15 cellular contexts compared by ENCODE assay signal in the genomic region with DNA sequence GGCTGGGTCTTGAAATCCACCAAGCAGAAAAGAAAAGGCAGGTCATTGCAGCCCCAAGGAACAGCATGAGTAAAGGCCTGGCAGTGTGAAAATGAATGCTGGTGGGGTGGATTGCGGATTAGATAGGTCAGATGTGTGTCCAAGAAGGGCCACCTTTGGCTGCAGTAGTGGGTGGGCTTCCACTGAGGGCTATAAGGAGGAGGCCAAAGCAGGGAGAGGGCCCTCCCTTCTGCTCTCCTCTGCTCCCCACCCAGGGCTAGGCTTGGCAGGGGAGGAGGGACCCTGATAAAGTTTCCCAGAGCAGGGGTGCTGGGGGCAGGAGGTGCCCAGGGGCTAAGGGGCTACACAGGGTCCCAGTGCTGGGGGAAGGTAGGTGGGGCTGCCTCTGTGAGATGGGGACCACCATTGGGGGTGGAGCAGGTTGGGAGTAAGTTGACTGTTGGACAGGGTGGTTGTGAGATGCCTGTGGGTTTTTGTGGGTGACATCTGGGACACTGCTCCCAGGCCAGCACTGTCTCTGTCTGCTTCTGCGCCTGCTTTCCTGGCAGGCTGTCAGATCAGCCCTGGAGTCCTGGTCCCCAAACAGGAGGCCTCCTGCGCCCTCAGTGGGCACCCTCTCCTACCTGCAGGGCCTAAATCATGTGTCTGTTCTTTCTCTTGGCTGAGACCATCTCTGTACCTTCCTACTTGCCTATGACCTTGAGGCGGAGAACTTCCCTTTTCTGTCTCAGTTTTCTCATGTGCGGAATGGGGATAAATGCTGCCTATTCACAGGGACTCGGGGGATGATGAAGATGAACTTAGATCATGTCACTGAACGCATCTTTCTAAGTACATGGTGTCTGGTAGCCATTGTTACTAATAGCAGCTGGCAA. TPM values are rescaled to one million over a fixed set of nuclear protein-coding genes. Genes with fewer than 3 reads are reported as not detected.
DNase-seq lines count a peak whose midpoint lies in the region; ATAC-seq, FAIRE-seq and TF ChIP-seq lines count a peak whose summit lies in the region.
"Had no signal": no experiment of that assay in that cellular context is flagged by ENCODE, and none has a peak within 500 bp of the region (broad histone marks: within the 10 kb centered on the region; RNA-seq: fewer than 3 reads in every experiment).

No MANE protein-coding gene starts in this region.

- H3K27ac ChIP-seq in ACC112 (ENCODE audit: low read depth, low read length) (no peak overlapping the region), GM23248 (no peak overlapping the region), esophagus (ENCODE audit: low read depth in 2 of 2, low read length in 1 of 2) (no peak overlapping the region), gastrocnemius medialis (no peak overlapping the region)
- H3K27ac ChIP-seq: thyroid gland had no signal

- H3K9me3 ChIP-seq in GM23248 (ENCODE audit: low read depth) (no peaks in the 10 kb centered on the region), esophagus (ENCODE audit: control insufficient read depth in 2 of 2, insufficient read depth in 1 of 2, low read depth in 1 of 2, low read length in 1 of 2) (no peaks in the 10 kb centered on the region), gastrocnemius medialis (no peaks in the 10 kb centered on the region)
- H3K9me3 ChIP-seq: heart right ventricle, thyroid gland had no signal

- H3K9me3 Mint-ChIP-seq in neural crest cell, result no peaks in the 10 kb centered on the region
- H3K9me3 Mint-ChIP-seq: activated naive CD4-positive, alpha-beta T cell treated with anti-CD3 and anti-CD28 coated beads, Interleukin-2, amount 10 ng/mL, durations not matched to agents 7 days and 5 days had no signal

- H4K20me1 ChIP-seq in GM23248 (ENCODE audit: insufficient read depth), result no peaks in the 10 kb centered on the region

- peaks cover 22% of the 10 kb centered on the region for H3F3A ChIP-seq in GM23248 (ENCODE audit: insufficient read depth)

- H3K4me2 ChIP-seq in GM23248 (ENCODE audit: unreplicated experiment), result peak overlapping the region; percentile 96

- H3K27ac Mint-ChIP-seq in neural crest cell (ENCODE audit: unreplicated experiment), result no peak overlapping the region
- H3K27ac Mint-ChIP-seq: activated naive CD4-positive, alpha-beta T cell treated with anti-CD3 and anti-CD28 coated beads, Interleukin-2, amount 10 ng/mL, durations not matched to agents 7 days and 5 days had no signal

- peaks cover 36% of the 10 kb centered on the region for H3K79me2 ChIP-seq in ACC112 (ENCODE audit: control insufficient read depth, insufficient read depth, low read length, unreplicated experiment)
- H3K79me2 ChIP-seq in GM23248 (ENCODE audit: insufficient read depth), result peaks cover 50% of the 10 kb centered on the region

- no peak for TF ChIP-seq CTCF in neural crest cell (conservative IDR thresholded peaks at IDR 0.05)
- no peak for TF ChIP-seq CTCF in gastrocnemius medialis (IDR thresholded peaks at IDR 0.05 in 4 of 5, conservative IDR thresholded peaks at IDR 0.05 in 1 of 5)

- H3K27me3 ChIP-seq in ACC112 (ENCODE audit: insufficient read depth, low read length) (no peaks in the 10 kb centered on the region), GM23248 (replicated peaks; ENCODE audit: insufficient read depth) (no peaks in the 10 kb centered on the region), esophagus (ENCODE audit: control insufficient read depth in 1 of 2, insufficient read depth in 2 of 2, low read length in 2 of 2) (no peaks in the 10 kb centered on the region), gastrocnemius medialis (no peaks in the 10 kb centered on the region)
- H3K27me3 ChIP-seq: heart right ventricle, thyroid gland had no signal

- 84 to 92% methylated on average over 7 of the region's 7 CpGs for WGBS in GM23248 (ENCODE audit: low coverage in 1 of 2, low lambda C conversion rate in 2 of 2, missing lambda C conversion rate in 2 of 2), 2 experiments
- WGBS in esophagus, 2 donors, result 77 to 88% methylated on average over 7 of the region's 7 CpGs

- DNase-seq in GM23248, result no peak
- no peak for DNase-seq in neural crest cell (ENCODE audit: low read depth, low spot score)
- DNase-seq in gastrocnemius medialis, result no peak
- DNase-seq in GM19239 (ENCODE audit: insufficient read length, low spot score), result no peak
- no peak for DNase-seq in OCI-M2 (lab: John Stamatoyannopoulos, UW; ENCODE audit: unreplicated experiment)
- DNase-seq in H54 (ENCODE audit: insufficient read length, low spot score), result no peak
- DNase-seq: activated naive CD4-positive, alpha-beta T cell treated with anti-CD3 and anti-CD28 coated beads, Interleukin-2, amount 10 ng/mL, durations not matched to agents 7 days and 5 days; heart right ventricle; NCI-H2171; SIG-M5; thyroid gland had no signal

- H3K36me3 Mint-ChIP-seq in neural crest cell (ENCODE audit: low read depth), result no peaks in the 10 kb centered on the region
- H3K36me3 Mint-ChIP-seq: activated naive CD4-positive, alpha-beta T cell treated with anti-CD3 and anti-CD28 coated beads, Interleukin-2, amount 10 ng/mL, durations not matched to agents 7 days and 5 days had no signal

- peaks cover 46% of the 10 kb centered on the region for H3K4me1 Mint-ChIP-seq in neural crest cell

- no peaks in the 10 kb centered on the region for H3K9me2 ChIP-seq in GM23248 (ENCODE audit: insufficient read depth)

- ATAC-seq in gastrocnemius medialis, result no peak
- ATAC-seq: GM12878, heart right ventricle had no signal

- no peaks in the 10 kb centered on the region for H3K27me3 Mint-ChIP-seq in neural crest cell (ENCODE audit: low read depth)

- FAIRE-seq in GM19239 (lab: Jason Lieb, UNC) (no peak), H54 (lab: Jason Lieb, UNC) (no peak)
- FAIRE-seq: GM12878 had no signal

- H3K4me3 ChIP-seq in ACC112 (ENCODE audit: low read depth, low read length), result peak overlapping the region; percentile 90
- no peak overlapping the region for H3K4me3 ChIP-seq in GM23248
- H3K4me3 ChIP-seq in esophagus (ENCODE audit: low read depth in 1 of 2, low read length in 2 of 2), result peak overlapping the region; percentile 60
- no peak overlapping the region for H3K4me3 ChIP-seq in gastrocnemius medialis
- H3K4me3 ChIP-seq: GM12878, thyroid gland had no signal

- intact Hi-C loops in gastrocnemius medialis (cut with DNase I; ENCODE audit: low total_unique reads), result no loop called here

- peak overlapping the region; percentile 90 for H3K4me3 Mint-ChIP-seq in neural crest cell

- H2AFZ ChIP-seq in ACC112 (ENCODE audit: low read length, unreplicated experiment), result no peak overlapping the region
- no peak overlapping the region for H2AFZ ChIP-seq in GM23248

- 0 out of 2 replicates have a peak overlapping the region, but pooled peaks have one; percentile 88 for H3K9ac ChIP-seq in GM23248

- H3K4me1 ChIP-seq in ACC112 (ENCODE audit: control insufficient read depth, insufficient read depth, low read length, unreplicated experiment) (peaks cover 34% of the 10 kb centered on the region), GM23248 (ENCODE audit: insufficient read depth) (peaks cover 32% of the 10 kb centered on the region), esophagus (ENCODE audit: control insufficient read depth in 2 of 2, insufficient read depth in 2 of 2, low read length in 1 of 2) (peaks cover 8 to 21% of the 10 kb centered on the region in 2 donors), gastrocnemius medialis (peaks cover 12 to 29% of the 10 kb centered on the region in 2 donors)

- H3K36me3 ChIP-seq in ACC112 (ENCODE audit: insufficient read depth, low read length) (no peaks in the 10 kb centered on the region), GM23248 (ENCODE audit: low read depth) (no peaks in the 10 kb centered on the region), esophagus (ENCODE audit: control insufficient read depth in 2 of 2, insufficient read depth in 2 of 2, low read length in 1 of 2) (no peaks in the 10 kb centered on the region), gastrocnemius medialis (no peaks in the 10 kb centered on the region)
- H3K36me3 ChIP-seq: heart right ventricle, thyroid gland had no signal

- TF ChIP-seq POLR2A in gastrocnemius medialis (IDR thresholded peaks at IDR 0.05) (no peak), H54 (IDR thresholded peaks at IDR 0.05; ENCODE audit: low read depth, low read length) (no peak)

- in situ Hi-C loops in GM23248 (cut with MboI) (no loop called here), gastrocnemius medialis (cut with MboI; ENCODE audit: low sequenced_read_pairs in 4 of 4) (no loop called here)

RNA-seq across cellular contexts. Expression of a gene that starts 1.9 kb away (rescaled TPM):
- 22.4 and 27.7 TPM in 2 replicates for total RNA-seq in GM23248 (2014; rRNA removed; shearing (Covaris generic))
- polyA plus RNA-seq in GM23248 (2016; fragmentation: Nextera tagmentation; extraction: Ambion mirVana), result 17.8 and 18.3 TPM in 2 replicates
- polyA plus RNA-seq in esophagus, result 10 to 100 TPM; 26.6 to 27.8 TPM
- 25.8 and 26.2 TPM in 2 replicates for total RNA-seq in neural crest cell
- 10 to 100 TPM in 1 of 4 donors, 1 to 10 TPM in 1, under 1 TPM in 2; 0.58 to 12.4 (median 1.5) TPM for total RNA-seq in gastrocnemius medialis

RNA-seq across cellular contexts. Expression of a gene that starts 33.9 kb away (rescaled TPM):
- not detected in 2 replicates for total RNA-seq in GM23248 (2014; rRNA removed; shearing (Covaris generic))
- polyA plus RNA-seq in GM23248 (2016; fragmentation: Nextera tagmentation; extraction: Ambion mirVana) (not detected in 2 replicates), esophagus (under 1 TPM; 0.33 to 0.98 TPM)
- total RNA-seq in neural crest cell (1.4 TPM in 1 of 2 replicates, not detected in the other), gastrocnemius medialis (not detected)
- total RNA-seq: GM12878 had no signal
- polyA plus RNA-seq: GM12878, heart right ventricle had no signal

RNA-seq across cellular contexts. Expression of a gene that starts 34.5 kb away (rescaled TPM):
- total RNA-seq in GM23248 (2014; rRNA removed; shearing (Covaris generic)), result not detected in 2 replicates
- polyA plus RNA-seq in GM23248 (2016; fragmentation: Nextera tagmentation; extraction: Ambion mirVana), result not detected in 2 replicates
- polyA plus RNA-seq in esophagus, result 1 to 10 TPM; 2.4 to 4.8 TPM
- total RNA-seq in neural crest cell, result not detected in 2 replicates
- total RNA-seq in gastrocnemius medialis, result under 1 TPM in 1 of 4 donors, not detected in 3; 0.10 TPM
- total RNA-seq: GM12878, heart right ventricle, liver had no signal
- polyA plus RNA-seq: GM12878, heart right ventricle, liver had no signal

RNA-seq across cellular contexts. Expression of a gene that starts 59.3 kb away (rescaled TPM):
- not detected in 2 replicates for total RNA-seq in GM23248 (2014; rRNA removed; shearing (Covaris generic))
- polyA plus RNA-seq in GM23248 (2016; fragmentation: Nextera tagmentation; extraction: Ambion mirVana) (not detected in 2 replicates), esophagus (1 to 10 TPM; 1.1 to 1.2 TPM)
- total RNA-seq in neural crest cell (2.1 and 2.5 TPM in 2 replicates), gastrocnemius medialis (1 to 10 TPM; 1.6 to 3.5 (median 2.1) TPM)

Comparison
In these comparisons a context has a peak if more than half of its experiments do, and no peak if none do; other contexts are left out.
1. H3K4me3 ChIP-seq: peak in ACC112 (single experiment) and esophagus (2 of 2); none in GM23248 (single experiment) and gastrocnemius medialis (0 of 4).